Comparison of ENCODE assay signal across 9 cellular contexts in the genomic region with DNA sequence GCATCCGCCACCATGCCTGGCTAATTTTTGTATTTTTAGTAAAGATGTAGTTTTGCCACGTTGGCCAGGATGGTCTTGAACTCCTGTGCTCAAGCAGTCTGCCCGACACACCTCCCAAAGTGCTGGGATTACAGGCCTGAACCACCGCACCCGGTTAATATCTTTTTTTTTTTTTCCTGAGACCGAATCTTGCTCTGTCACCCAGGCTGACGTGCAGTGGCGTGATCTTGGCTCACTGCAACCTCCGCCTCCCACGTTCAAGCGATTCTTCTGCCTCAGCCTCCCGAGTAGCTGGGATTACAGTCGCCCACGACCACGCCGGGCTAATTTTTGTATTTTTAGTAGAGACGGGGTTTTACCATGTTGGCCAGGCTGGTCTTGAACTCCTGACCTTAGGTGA. TPM values are rescaled to one million over a fixed set of nuclear protein-coding genes. Genes with fewer than 3 reads are reported as not detected.
"Had no signal": no experiment of that assay in that cellular context is flagged by ENCODE, and none has a peak within 500 bp of the region (broad histone marks: within the 10 kb centered on the region; RNA-seq: fewer than 3 reads in every experiment).

No MANE protein-coding gene starts in this region.

RNA-seq across cellular contexts. Expression of a gene that starts 7.2 kb away (rescaled TPM):
- total RNA-seq: activated B cell treated with CpG ODN at 0.5 μM for 24 hours; activated CD4-positive, alpha-beta memory T cell treated with anti-CD3 and anti-CD28 coated beads, Interleukin-2, amount 10 ng/mL, durations not matched to agents 7 days and 5 days; activated CD4-positive, alpha-beta T cell treated with anti-CD3 and anti-CD28 coated beads, Interleukin-2, amount 10 ng/mL, durations not matched to agents 24 days and 14 days; activated CD4-positive, alpha-beta T cell treated with anti-CD3 and anti-CD28 coated beads, Interleukin-2, amount 10 ng/mL, durations not matched to agents 7 days and 5 days; activated CD8-positive, alpha-beta memory T cell treated with anti-CD3 and anti-CD28 coated beads for 36 hours; activated CD8-positive, alpha-beta T cell treated with anti-CD3 and anti-CD28 coated beads for 36 hours; activated CD8-positive, alpha-beta T cell treated with anti-CD3 and anti-CD28 coated beads, Interleukin-2, amount 10 ng/mL, durations not matched to agents 7 days and 5 days; T-helper 1 cell treated with Interleukin-12 subunit alpha and Interleukin-12 subunit beta and Interleukin-4 antibody, amounts not matched to agents 30 ng/mL and 1 ng/mL, for 36 hours; T-helper 2 cell treated with Interferon-gamma antibody and Interleukin-4, amounts not matched to agents 100 ng/mL and 5 ng/mL, for 36 hours had no signal
